Comparison of ENCODE assay signal across 28 cellular contexts in the genomic region with DNA sequence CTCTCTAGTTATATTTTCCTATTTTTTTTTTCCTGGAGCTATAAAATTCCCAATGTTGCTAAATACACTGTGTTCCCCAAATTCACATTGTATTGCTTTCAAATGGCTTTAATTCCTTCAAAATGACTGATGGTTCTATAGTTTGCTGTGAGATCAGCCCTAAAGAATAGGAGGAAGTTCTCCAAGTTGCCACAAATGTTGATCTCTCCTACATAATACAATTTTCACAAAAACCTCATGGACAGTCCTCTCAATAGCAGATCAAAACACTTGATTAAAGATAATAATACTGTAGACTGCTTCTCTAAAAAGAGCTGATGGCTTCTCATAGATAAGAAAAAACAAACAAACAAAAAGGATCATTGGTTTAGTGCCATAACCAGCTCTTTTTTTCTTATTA.
"Had no signal": no experiment of that assay in that cellular context is flagged by ENCODE, and none has a peak within 500 bp of the region (broad histone marks: within the 10 kb centered on the region; RNA-seq: fewer than 3 reads in every experiment).

No MANE protein-coding gene starts in this region.

- DNase-seq: nephron progenitor cell; occipital lobe; ovary; posterior cingulate gyrus; psoas muscle; right cardiac atrium; right lobe of liver; sigmoid colon; small intestine; stimulated activated CD4-positive, alpha-beta T cell treated with anti-CD3 and anti-CD28 coated beads, Interleukin-15, amount 100 ng/mL, for 24 hours; stimulated activated CD4-positive, alpha-beta T cell treated with anti-CD3 and anti-CD28 coated beads, Interleukin-2, amount 100 ng/mL, for 24 hours; stimulated activated CD4-positive, alpha-beta T cell treated with anti-CD3 and anti-CD28 coated beads, Interleukin-2, amount 100 ng/mL, for 48 hours; stimulated activated CD4-positive, alpha-beta T cell treated with anti-CD3 and anti-CD28 coated beads, Interleukin-4, amount 100 ng/mL, for 24 hours; stimulated activated naive B cell treated with anti-CD40 and anti-IgM and Interleukin-4, amounts not matched to agents 10 μg/mL and 1 μg/mL and 100 μg/mL, for 72 hours; stimulated activated naive CD4-positive, alpha-beta T cell treated with Interleukin-2 at 50 U/mL for 16 hours; stomach; thyroid gland; trophoblast cell; upper lobe of left lung had no signal

- ATAC-seq: natural killer cell treated with Interleukin-12 subunit alpha and Interleukin-12 subunit beta and Interleukin-15 and Interleukin-18, amount 100 ng/mL, for 72 hours; psoas muscle; right cardiac atrium; right lobe of liver; stimulated activated effector memory CD8-positive, alpha-beta T cell treated with anti-CD3 and anti-CD28 coated beads, Interleukin-12 subunit alpha, Interleukin-12 subunit beta, amount 100 ng/mL, for 72 hours; stimulated activated naive B cell treated with anti-CD40 and anti-IgM and Interleukin-4, amounts not matched to agents 10 μg/mL and 1 μg/mL and 100 μg/mL, for 72 hours had no signal

- H3K27ac Mint-ChIP-seq: natural killer cell treated with Interleukin-12 subunit alpha and Interleukin-12 subunit beta and Interleukin-15 and Interleukin-18, amount 100 ng/mL, for 72 hours; nephron progenitor cell; progenitor cell of endocrine pancreas; stimulated activated effector memory CD8-positive, alpha-beta T cell treated with anti-CD3 and anti-CD28 coated beads, Interleukin-12 subunit alpha, Interleukin-12 subunit beta, amount 100 ng/mL, for 72 hours; stimulated activated naive B cell treated with anti-CD40 and anti-IgM and Interleukin-4, amounts not matched to agents 10 μg/mL and 1 μg/mL and 100 μg/mL, for 72 hours; stimulated activated naive CD8-positive, alpha-beta T cell treated with anti-CD3 and anti-CD28 coated beads, Interleukin-15, Interleukin-2, amounts not matched to agents 100 ng/mL and 50 ng/mL, for 24 hours had no signal

- H3K9me3 ChIP-seq: ovary, psoas muscle, right lobe of liver, stomach, thoracic aorta, thyroid gland, tibial nerve, upper lobe of left lung, vagina had no signal

- H3K4me3 Mint-ChIP-seq: natural killer cell treated with Interleukin-12 subunit alpha and Interleukin-12 subunit beta and Interleukin-15 and Interleukin-18, amount 100 ng/mL, for 72 hours; nephron progenitor cell; neural crest cell; stimulated activated effector memory CD8-positive, alpha-beta T cell treated with anti-CD3 and anti-CD28 coated beads, Interleukin-12 subunit alpha, Interleukin-12 subunit beta, amount 100 ng/mL, for 72 hours; stimulated activated naive B cell treated with anti-CD40 and anti-IgM and Interleukin-4, amounts not matched to agents 10 μg/mL and 1 μg/mL and 100 μg/mL, for 72 hours; stimulated activated naive CD8-positive, alpha-beta T cell treated with anti-CD3 and anti-CD28 coated beads, Interleukin-15, Interleukin-2, amounts not matched to agents 100 ng/mL and 50 ng/mL, for 24 hours had no signal

- H3K4me1 Mint-ChIP-seq: nephron progenitor cell; stimulated activated effector memory CD8-positive, alpha-beta T cell treated with anti-CD3 and anti-CD28 coated beads, Interleukin-12 subunit alpha, Interleukin-12 subunit beta, amount 100 ng/mL, for 72 hours; stimulated activated naive B cell treated with anti-CD40 and anti-IgM and Interleukin-4, amounts not matched to agents 10 μg/mL and 1 μg/mL and 100 μg/mL, for 72 hours had no signal

- H3K27me3 ChIP-seq: ovary, right lobe of liver, sigmoid colon, stomach, thyroid gland, tibial nerve, upper lobe of left lung, vagina had no signal

- H3K27me3 Mint-ChIP-seq: progenitor cell of endocrine pancreas had no signal

- H3K4me1 ChIP-seq: parathyroid adenoma, right lobe of liver had no signal

- H3K9me3 Mint-ChIP-seq: stimulated activated naive CD8-positive, alpha-beta T cell treated with anti-CD3 and anti-CD28 coated beads, Interleukin-15, Interleukin-2, amounts not matched to agents 100 ng/mL and 50 ng/mL, for 24 hours had no signal

- H3K4me3 ChIP-seq: ovary, psoas muscle, right lobe of liver, sigmoid colon, stomach, thoracic aorta, thyroid gland, tibial nerve, upper lobe of left lung, vagina had no signal

- H3K36me3 ChIP-seq: ovary, right lobe of liver, sigmoid colon, stomach, thoracic aorta, thyroid gland, tibial nerve, upper lobe of left lung, vagina had no signal

- H3K27ac ChIP-seq: ovary, parathyroid adenoma, psoas muscle, right lobe of liver, sigmoid colon, stomach, thyroid gland, tibial nerve, upper lobe of left lung, vagina had no signal

- H3K36me3 Mint-ChIP-seq: natural killer cell treated with Interleukin-12 subunit alpha and Interleukin-12 subunit beta and Interleukin-15 and Interleukin-18, amount 100 ng/mL, for 72 hours; stimulated activated effector memory CD8-positive, alpha-beta T cell treated with anti-CD3 and anti-CD28 coated beads, Interleukin-12 subunit alpha, Interleukin-12 subunit beta, amount 100 ng/mL, for 72 hours; stimulated activated naive B cell treated with anti-CD40 and anti-IgM and Interleukin-4, amounts not matched to agents 10 μg/mL and 1 μg/mL and 100 μg/mL, for 72 hours had no signal
